Comparison of ENCODE assay signal across 24 cellular contexts in genomic region chr1:53918343-53918742, GRCh38. TPM values are rescaled to one million over a fixed set of nuclear protein-coding genes. Genes with fewer than 3 reads are reported as not detected.
"Had no signal": no experiment of that assay in that cellular context is flagged by ENCODE, and none has a peak within 500 bp of the region (broad histone marks: within the 10 kb centered on the region; RNA-seq: fewer than 3 reads in every experiment).

No MANE protein-coding gene starts in this region.

- H3K4me3 Mint-ChIP-seq: activated CD4-positive, alpha-beta T cell treated with anti-CD3 and anti-CD28 coated beads, Interleukin-2, amount 10 ng/mL, durations not matched to agents 24 days and 14 days; activated naive CD8-positive, alpha-beta T cell; activated T-helper 1 cell treated with anti-CD3 and anti-CD28 coated beads, Interleukin-12 subunit alpha, Interleukin-12 subunit beta, Interleukin-2, Interleukin-4 antibody, amounts not matched to agents 30 ng/mL and 10 ng/mL and 1 ng/mL, durations not matched to agents 14 hours and 24 hours and 36 hours; endodermal cell; naive B cell; neural crest cell; stimulated activated naive CD8-positive, alpha-beta T cell treated with anti-CD3 and anti-CD28 coated beads, Interleukin-15, Interleukin-2, amounts not matched to agents 100 ng/mL and 50 ng/mL, for 24 hours had no signal

- H3K27me3 Mint-ChIP-seq: activated CD4-positive, alpha-beta T cell treated with anti-CD3 and anti-CD28 coated beads, Interleukin-2, amount 10 ng/mL, durations not matched to agents 24 days and 14 days; activated naive CD8-positive, alpha-beta T cell; naive B cell; stimulated activated naive CD8-positive, alpha-beta T cell treated with anti-CD3 and anti-CD28 coated beads, Interleukin-15, Interleukin-2, amounts not matched to agents 100 ng/mL and 50 ng/mL, for 24 hours had no signal

- H3K27me3 ChIP-seq: right atrium auricular region, suprapubic skin, vagina had no signal

- ATAC-seq: mucosa of descending colon had no signal

- H3K9me3 Mint-ChIP-seq: activated CD4-positive, alpha-beta T cell treated with anti-CD3 and anti-CD28 coated beads, Interleukin-2, amount 10 ng/mL, durations not matched to agents 24 days and 14 days; activated T-helper 1 cell treated with anti-CD3 and anti-CD28 coated beads, Interleukin-12 subunit alpha, Interleukin-12 subunit beta, Interleukin-2, Interleukin-4 antibody, amounts not matched to agents 30 ng/mL and 10 ng/mL and 1 ng/mL, durations not matched to agents 14 hours and 24 hours and 36 hours; naive B cell; neural crest cell; stimulated activated naive CD8-positive, alpha-beta T cell treated with anti-CD3 and anti-CD28 coated beads, Interleukin-15, Interleukin-2, amounts not matched to agents 100 ng/mL and 50 ng/mL, for 24 hours had no signal

- H3K27ac ChIP-seq: epithelial cell of prostate, left ventricle myocardium inferior, prostate gland, right atrium auricular region, skin epidermis, suprapubic skin, vagina had no signal

- H3K4me3 ChIP-seq: left ventricle myocardium inferior, mucosa of descending colon, prostate gland, right atrium auricular region, skin epidermis, suprapubic skin, vagina had no signal

- H3K4me1 Mint-ChIP-seq: endodermal cell, neural crest cell had no signal

- DNase-seq: activated CD4-positive, alpha-beta T cell treated with anti-CD3 and anti-CD28 coated beads, Interleukin-2, amount 10 ng/mL, durations not matched to agents 24 days and 14 days; activated T-cell treated with anti-CD3 and anti-CD28 coated beads for 4 hours; amygdala; caudate nucleus; endodermal cell; head of caudate nucleus; left ventricle myocardium inferior; mucosa of descending colon; naive B cell; trophoblast cell had no signal

- H3K9me3 ChIP-seq: left ventricle myocardium inferior, mucosa of descending colon, prostate gland, right atrium auricular region, suprapubic skin, vagina had no signal

- H3K36me3 ChIP-seq: prostate gland, right atrium auricular region had no signal

- H3K4me1 ChIP-seq: prostate gland, right atrium auricular region, suprapubic skin, vagina had no signal

- H3K27ac Mint-ChIP-seq: activated T-helper 1 cell treated with anti-CD3 and anti-CD28 coated beads, Interleukin-12 subunit alpha, Interleukin-12 subunit beta, Interleukin-2, Interleukin-4 antibody, amounts not matched to agents 30 ng/mL and 10 ng/mL and 1 ng/mL, durations not matched to agents 14 hours and 24 hours and 36 hours; endodermal cell had no signal

RNA-seq across cellular contexts. Expression of gene DIO1, which starts 24.4 kb away (rescaled TPM):
- total RNA-seq: activated CD4-positive, alpha-beta T cell treated with anti-CD3 and anti-CD28 coated beads, Interleukin-2, amount 10 ng/mL, durations not matched to agents 24 days and 14 days; activated T-helper 1 cell treated with anti-CD3 and anti-CD28 coated beads, Interleukin-12 subunit alpha, Interleukin-12 subunit beta, Interleukin-2, Interleukin-4 antibody, amounts not matched to agents 30 ng/mL and 10 ng/mL and 1 ng/mL, durations not matched to agents 14 hours and 24 hours and 36 hours; endodermal cell; fibroblast of lung; frontal cortex; kidney epithelial cell; left ventricle myocardium inferior; mucosa of descending colon; neural crest cell; osteoblast; right atrium auricular region; suprapubic skin; vagina had no signal
- polyA plus RNA-seq: fibroblast of lung had no signal
